In the genomic region with DNA sequence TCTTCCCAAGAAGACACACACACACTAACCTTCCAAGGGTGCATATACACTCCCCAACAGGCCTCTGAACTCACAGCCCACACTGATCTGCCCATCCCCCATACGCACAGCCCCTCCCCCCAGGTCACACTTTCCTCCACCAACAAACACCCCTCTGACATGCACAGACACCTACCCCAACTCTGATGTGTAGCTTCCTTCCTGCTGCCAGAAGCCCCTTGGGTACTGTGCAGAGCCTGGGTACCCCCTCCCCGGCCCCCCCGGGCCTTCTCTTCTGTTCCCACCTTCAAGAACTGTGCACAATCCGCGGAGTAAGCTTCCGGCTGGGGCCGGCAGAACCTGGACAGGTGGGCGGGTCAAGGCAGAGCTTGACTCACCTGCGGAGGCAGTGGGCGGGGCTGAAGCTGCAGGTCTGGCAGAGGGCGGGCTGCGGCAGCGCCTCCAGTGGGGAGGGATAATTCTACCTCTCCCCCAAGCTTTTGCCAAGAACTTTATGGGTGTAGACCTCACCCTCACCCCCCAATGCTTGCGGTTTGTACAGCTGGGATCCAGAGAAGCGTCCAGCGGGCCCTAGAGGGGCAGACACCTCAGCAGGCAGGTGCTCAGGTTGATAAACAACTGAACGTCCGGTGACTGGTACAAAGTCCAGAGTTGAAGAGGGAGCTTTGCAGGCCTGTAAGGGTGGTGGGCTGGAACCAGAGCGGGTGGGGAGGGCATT, we compare ENCODE assay signal across 11 cellular contexts. TPM values are rescaled to one million over a fixed set of nuclear protein-coding genes. Genes with fewer than 3 reads are reported as not detected.
DNase-seq lines count a peak whose midpoint lies in the region; FAIRE-seq and TF ChIP-seq lines count a peak whose summit lies in the region.
"Had no signal": no experiment of that assay in that cellular context is flagged by ENCODE, and none has a peak within 500 bp of the region (broad histone marks: within the 10 kb centered on the region; RNA-seq: fewer than 3 reads in every experiment).

TSS of gene C1orf210 (minus strand) at position 313 of the 718 bp plus-strand sequence. CDS start 2,311 bp downstream, outside the sequence.

- peak within 1 kb of the TSS; percentile 99 for H3K4me2 ChIP-seq in PC-9

- DNase-seq in NCI-H1436 (lab: John Stamatoyannopoulos, UW) (peak; percentile 78), NCI-H1436 treated with DMSO at 0.1 percent for 48 hours (lab: John Stamatoyannopoulos, UW) (no peak), PC-9 (peak; percentile 91 to 97), islet precursor cell (peak; percentile 92), suprapubic skin (ENCODE audit: low spot score in 2 of 2) (peak in 1 of 2 donors; percentile 76), left ventricle myocardium inferior (no peak), BE2C (no peak), RCC 7860 (ENCODE audit: low spot score) (no peak)
- DNase-seq: activated CD4-positive, alpha-beta T cell treated with anti-CD3 and anti-CD28 coated beads, Interleukin-2, amount 50 U/mL, for 48 hours had no signal

- H3K4me3 ChIP-seq in PC-9 (peak within 1 kb of the TSS; percentile 71), suprapubic skin (peak within 1 kb of the TSS; percentile 39), left ventricle myocardium inferior (no peak within 1 kb of the TSS), BE2C (ENCODE audit: low read depth, low read length) (no peak within 1 kb of the TSS)

- POLR2A ChIA-PET in PC-9 (lab: Charles Lee; ENCODE audit: unreplicated experiment), result interaction anchor here (0.6 to 1.3 kb wide), 16 partner anchors 9 to 708 kb away, joined by 3 to 37 read pairs (median 6); partner anchors contain the start of genes CDC20 and ELOVL1

- no peak for TF ChIP-seq POLR2A in suprapubic skin (IDR thresholded peaks at IDR 0.05)

- no peaks in the 10 kb centered on the region for H3K9me2 ChIP-seq in PC-9 (ENCODE audit: insufficient read depth)

- intact Hi-C loops in PC-9 (cut with micrococcal nuclease; ENCODE audit: unreplicated experiment) (loop anchor here (1.0 to 5.0 kb wide), 5 partner anchors 37 to 81 kb away; partner anchors contain the start of gene CDC20), left ventricle myocardium inferior (cut with micrococcal nuclease) (no loop called here)

- FAIRE-seq in RCC 7860 (lab: Jason Lieb, UNC), result no peak
- FAIRE-seq: A204.1 had no signal

- TF ChIP-seq CTCF in PC-9 (conservative IDR thresholded peaks at IDR 0.05) (peak; percentile 70), suprapubic skin (IDR thresholded peaks at IDR 0.05) (peak in 1 of 2 donors; percentile 51), left ventricle myocardium inferior (IDR thresholded peaks at IDR 0.05; ENCODE audit: borderline replicate concordance) (no peak), BE2C (IDR thresholded peaks at IDR 0.05; ENCODE audit: low read depth, low read length) (no peak)

- TF ChIP-seq EP300 in suprapubic skin (IDR thresholded peaks at IDR 0.05), result no peak

- no peaks in the 10 kb centered on the region for H4K20me1 ChIP-seq in PC-9 (ENCODE audit: insufficient read depth)

- H3K4me1 ChIP-seq in PC-9 (replicated peaks; ENCODE audit: insufficient read depth) (peaks cover 22% of the 10 kb centered on the region), suprapubic skin (peaks cover 4% of the 10 kb centered on the region), left ventricle myocardium inferior (no peaks in the 10 kb centered on the region), BE2C (no peaks in the 10 kb centered on the region)

- H3K36me3 ChIP-seq in PC-9 (ENCODE audit: low read depth), result no peaks in the 10 kb centered on the region
- no peaks in the 10 kb centered on the region for H3K36me3 ChIP-seq in suprapubic skin
- no peaks in the 10 kb centered on the region for H3K36me3 ChIP-seq in left ventricle myocardium inferior
- no peaks in the 10 kb centered on the region for H3K36me3 ChIP-seq in BE2C

- WGBS in suprapubic skin, result 46% methylated on average over 16 of the region's 19 CpGs

- H3K27ac ChIP-seq in PC-9 (peak within 1 kb of the TSS; percentile 21), suprapubic skin (peak within 1 kb of the TSS; percentile 31), left ventricle myocardium inferior (replicated peaks) (no peak within 1 kb of the TSS)

- H2AFZ ChIP-seq in PC-9, result peak within 1 kb of the TSS; percentile 80

- peaks cover 20% of the 10 kb centered on the region for H3K79me2 ChIP-seq in PC-9 (ENCODE audit: low read depth)

- CTCF ChIA-PET in PC-9 (lab: Charles Lee), result interaction anchor here (0.6 to 1.4 kb wide), 11 partner anchors 9 to 365 kb away, joined by 3 to 14 read pairs (median 4); partner anchors contain the start of genes CFAP57 and EBNA1BP2

- no peaks in the 10 kb centered on the region; the same call in 1 of the 2 replicates for H3F3A ChIP-seq in PC-9 (ENCODE audit: insufficient read depth, low read depth)

- H3K27me3 ChIP-seq in PC-9 (ENCODE audit: insufficient read depth, low read depth) (no peaks in the 10 kb centered on the region), suprapubic skin (no peaks in the 10 kb centered on the region), left ventricle myocardium inferior (ENCODE audit: low read depth) (no peaks in the 10 kb centered on the region), BE2C (no peaks in the 10 kb centered on the region)

- no peaks in the 10 kb centered on the region for H3K9me3 ChIP-seq in PC-9 (ENCODE audit: insufficient read depth, low read depth)
- no peaks in the 10 kb centered on the region for H3K9me3 ChIP-seq in suprapubic skin
- no peaks in the 10 kb centered on the region for H3K9me3 ChIP-seq in left ventricle myocardium inferior (replicated peaks)
- no peaks in the 10 kb centered on the region for H3K9me3 ChIP-seq in BE2C

- BruUV-seq in PC-9 (replicated peaks; lab: Mats Ljungman, UMichigan), result no TSS peak

RNA-seq across cellular contexts. Expression of gene C1orf210, which starts in this region (rescaled TPM):
- total RNA-seq in PC-9 (2021) (23.3 and 29.3 TPM in 2 replicates), suprapubic skin (10 to 100 TPM in 3 of 4 donors, 1 to 10 TPM in 1; 4.3 to 20.9 (median 16.0) TPM), left ventricle myocardium inferior (not detected)
- not detected for polyA plus RNA-seq in BE2C (2012; ENCODE audit: insufficient read depth, insufficient read length, low read depth)
- total RNA-seq: neural crest cell had no signal

Comparison
In these comparisons a context has a peak if more than half of its experiments do, and no peak if none do; other contexts are left out.
1. DNase-seq: peak in NCI-H1436 (single experiment), PC-9 (2 of 2) and islet precursor cell (single experiment); none in NCI-H1436 treated with DMSO at 0.1 percent for 48 hours (single experiment), left ventricle myocardium inferior (single experiment), BE2C (single experiment) and RCC 7860 (single experiment).
2. H3K4me3 ChIP-seq: peak in PC-9 (single experiment) and suprapubic skin (single experiment); none in left ventricle myocardium inferior (single experiment) and BE2C (single experiment).